In genomic region chr13:46665243-46665629, GRCh38 we compare ENCODE assay signal across 13 cellular contexts.
DNase-seq lines count a peak whose midpoint lies in the region; ATAC-seq and TF ChIP-seq lines count a peak whose summit lies in the region.
"Had no signal": no experiment of that assay in that cellular context is flagged by ENCODE, and none has a peak within 500 bp of the region (broad histone marks: within the 10 kb centered on the region; RNA-seq: fewer than 3 reads in every experiment).

No MANE protein-coding gene starts in this region.

- peaks cover 0 to 4% (median 0%) of the 10 kb centered on the region in 3 donors for H3K36me3 Mint-ChIP-seq in CD8-positive, alpha-beta memory T cell
- no peaks in the 10 kb centered on the region for H3K36me3 Mint-ChIP-seq in endodermal cell (ENCODE audit: low read depth)

- TF ChIP-seq CTCF in OCI-LY1 (IDR thresholded peaks at IDR 0.05; ENCODE audit: low read length) (no peak), endodermal cell (conservative IDR thresholded peaks at IDR 0.05) (no peak)

- no peak overlapping the region for H3K23ac ChIP-seq in trophoblast cell (ENCODE audit: low read length)

- no peaks in the 10 kb centered on the region for H4K20me1 ChIP-seq in OCI-LY1 (ENCODE audit: insufficient read depth, low read length)

- H4K91ac ChIP-seq in trophoblast cell (ENCODE audit: low read depth, low read length) = no peak overlapping the region

- no peak overlapping the region for H3K27ac ChIP-seq in CD8-positive, alpha-beta memory T cell (ENCODE audit: low read depth, low read length)
- H3K27ac ChIP-seq in OCI-LY1 (ENCODE audit: low read depth, low read length, poor library complexity, severe bottlenecking) (peak overlapping the region; percentile 72), endodermal cell (ENCODE audit: low read depth, low read length) (no peak overlapping the region), trophoblast cell (ENCODE audit: low read depth, low read length) (peak overlapping the region; percentile 70)

- H3K4ac ChIP-seq in trophoblast cell (ENCODE audit: low read depth, low read length) = no peak overlapping the region

- no peak overlapping the region for H3K18ac ChIP-seq in trophoblast cell (ENCODE audit: low read length)

- H3K9me2 ChIP-seq in OCI-LY1 (ENCODE audit: low read depth, low read length) = no peaks in the 10 kb centered on the region

- peaks cover 13% of the 10 kb centered on the region for H3K4me1 ChIP-seq in CD8-positive, alpha-beta memory T cell (ENCODE audit: insufficient read depth, low read length)
- H3K4me1 ChIP-seq in OCI-LY1 (ENCODE audit: insufficient read depth, low read length, severe bottlenecking) = peaks cover 54% of the 10 kb centered on the region
- peaks cover 22% of the 10 kb centered on the region for H3K4me1 ChIP-seq in endodermal cell (ENCODE audit: control insufficient read depth, insufficient read depth, low read length)
- H3K4me1 ChIP-seq in trophoblast cell (ENCODE audit: control insufficient read depth in 1 of 2, insufficient read depth in 2 of 2, low read length in 2 of 2) = peaks cover 10 to 13% of the 10 kb centered on the region in 2 experiments

- H3K79me2 ChIP-seq in OCI-LY1 (ENCODE audit: insufficient read depth, low read length) = no peaks in the 10 kb centered on the region
- H3K79me2 ChIP-seq in trophoblast cell (ENCODE audit: control insufficient read depth, insufficient read depth, low read length, poor library complexity) = no peaks in the 10 kb centered on the region

- peak overlapping the region in 2 of 7 donors; percentile 5 to 69 for H3K4me3 Mint-ChIP-seq in CD8-positive, alpha-beta memory T cell
- no peak overlapping the region for H3K4me3 Mint-ChIP-seq in endodermal cell

- no peak overlapping the region for H3K4me2 ChIP-seq in OCI-LY1 (ENCODE audit: low read length)
- H3K4me2 ChIP-seq in trophoblast cell (ENCODE audit: low read length) = no peak overlapping the region

- H3K79me1 ChIP-seq in trophoblast cell (ENCODE audit: low read length) = no peaks in the 10 kb centered on the region

- no peak overlapping the region for H3K14ac ChIP-seq in trophoblast cell (ENCODE audit: low read length)

- no peaks in the 10 kb centered on the region for H3K9me3 ChIP-seq in CD8-positive, alpha-beta memory T cell (ENCODE audit: low read length)
- H3K9me3 ChIP-seq in OCI-LY1 (ENCODE audit: low read length) (no peaks in the 10 kb centered on the region), endodermal cell (ENCODE audit: control insufficient read depth, low read length) (no peaks in the 10 kb centered on the region), trophoblast cell (ENCODE audit: insufficient read depth, low read depth, low read length) (no peaks in the 10 kb centered on the region)

- H2AFZ ChIP-seq in OCI-LY1 (ENCODE audit: low read length) (no peak overlapping the region), trophoblast cell (ENCODE audit: insufficient read depth, low read length, poor library complexity) (no peak overlapping the region)

- no peak for ATAC-seq in HG03095 (IDR thresholded peaks at IDR 0.05; ENCODE audit: unreplicated experiment)
- ATAC-seq: sciatic nerve had no signal

- H4K12ac ChIP-seq in trophoblast cell (ENCODE audit: low read depth, low read length) = no peak overlapping the region

- H2BK12ac ChIP-seq in trophoblast cell (ENCODE audit: low read length) = no peak overlapping the region

- no peak for DNase-seq in CD8-positive, alpha-beta memory T cell
- no peak for DNase-seq in endodermal cell
- no peak for DNase-seq in trophoblast cell
- no peak for DNase-seq in GM19240 (ENCODE audit: insufficient read length, low spot score)
- DNase-seq in activated CD4-positive, alpha-beta T cell treated with anti-CD3 and anti-CD28 coated beads for 4 hours = no peak
- no peak for DNase-seq in AG20443 (ENCODE audit: low spot score)
- DNase-seq: activated T-cell treated with anti-CD3 and anti-CD28 coated beads, Interleukin-2, amount 50 U/mL, for 48 hours; effector memory CD4-positive, alpha-beta T cell; GF-D8; NCI-H345 had no signal

- no peaks in the 10 kb centered on the region for H3K27me3 Mint-ChIP-seq in CD8-positive, alpha-beta memory T cell
- no peaks in the 10 kb centered on the region for H3K27me3 Mint-ChIP-seq in endodermal cell (ENCODE audit: insufficient read depth)

- CTCF ChIA-PET in CD8-positive, alpha-beta memory T cell (lab: Charles Lee) = no interaction called here

- H3K27me3 ChIP-seq in CD8-positive, alpha-beta memory T cell (ENCODE audit: insufficient read depth, low read length, poor library complexity, severe bottlenecking) = no peaks in the 10 kb centered on the region
- H3K27me3 ChIP-seq in OCI-LY1 (ENCODE audit: insufficient read depth, low read length) (no peaks in the 10 kb centered on the region), endodermal cell (ENCODE audit: control insufficient read depth, insufficient read depth, low read length, poor library complexity, severe bottlenecking) (no peaks in the 10 kb centered on the region), trophoblast cell (ENCODE audit: insufficient read depth, low read length) (no peaks in the 10 kb centered on the region)

- H3K4me1 Mint-ChIP-seq in CD8-positive, alpha-beta memory T cell = peaks cover 44 to 73% (median 64%) of the 10 kb centered on the region in 3 donors
- peaks cover 57% of the 10 kb centered on the region for H3K4me1 Mint-ChIP-seq in endodermal cell

- H2BK120ac ChIP-seq in trophoblast cell (ENCODE audit: insufficient read depth, low read length, poor library complexity) = no peak overlapping the region

- no peak overlapping the region for H2AK5ac ChIP-seq in trophoblast cell (ENCODE audit: low read length)

- H3K4me3 ChIP-seq in CD8-positive, alpha-beta memory T cell (ENCODE audit: low read length) = no peak overlapping the region
- H3K4me3 ChIP-seq in OCI-LY1 (ENCODE audit: low read depth, low read length, poor library complexity, severe bottlenecking) (no peak overlapping the region), endodermal cell (ENCODE audit: low read length) (no peak overlapping the region), trophoblast cell (ENCODE audit: low read depth, low read length) (no peak overlapping the region)

- peak overlapping the region in 7 of 8 donors; percentile 16 to 92 (median 75) for H3K27ac Mint-ChIP-seq in CD8-positive, alpha-beta memory T cell
- H3K27ac Mint-ChIP-seq in endodermal cell = peak overlapping the region; percentile 67

- H3K9me3 Mint-ChIP-seq in CD8-positive, alpha-beta memory T cell = no peaks in the 10 kb centered on the region
- no peaks in the 10 kb centered on the region for H3K9me3 Mint-ChIP-seq in endodermal cell

- H3F3A ChIP-seq in OCI-LY1 (ENCODE audit: insufficient read depth, low read length) = no peaks in the 10 kb centered on the region

- POLR2A ChIA-PET in CD8-positive, alpha-beta memory T cell (lab: Charles Lee) = no interaction called here

- no peak overlapping the region for H2BK5ac ChIP-seq in trophoblast cell (ENCODE audit: low read depth, low read length, poor library complexity)

- H3K9ac ChIP-seq in OCI-LY1 (ENCODE audit: low read length) (no peak overlapping the region), endodermal cell (ENCODE audit: extremely low read depth, low read length, poor library complexity, severe bottlenecking) (no peak overlapping the region), trophoblast cell (ENCODE audit: low read length) (no peak overlapping the region)

- no peak overlapping the region for H4K8ac ChIP-seq in trophoblast cell (ENCODE audit: low read depth, low read length)

- no peaks in the 10 kb centered on the region for H3K36me3 ChIP-seq in CD8-positive, alpha-beta memory T cell (ENCODE audit: insufficient read depth, low read length)
- H3K36me3 ChIP-seq in OCI-LY1 (ENCODE audit: insufficient read depth, low read length) = no peaks in the 10 kb centered on the region
- no peaks in the 10 kb centered on the region for H3K36me3 ChIP-seq in endodermal cell (ENCODE audit: control insufficient read depth, insufficient read depth, low read length)
- peaks cover 2 to 3% of the 10 kb centered on the region in 2 experiments for H3K36me3 ChIP-seq in trophoblast cell (ENCODE audit: control insufficient read depth in 1 of 2, insufficient read depth in 2 of 2, low read length in 2 of 2)

Comparison
In these comparisons a context has a peak if more than half of its experiments do, and no peak if none do; other contexts are left out.
1. H3K27ac ChIP-seq: peak in OCI-LY1 (single experiment) and trophoblast cell (single experiment); none in CD8-positive, alpha-beta memory T cell (single experiment) and endodermal cell (single experiment).